Comparison of ENCODE assay signal across 10 cellular contexts in genomic region chr1:51214615-51215131, GRCh38. TPM values are rescaled to one million over a fixed set of nuclear protein-coding genes. Genes with fewer than 3 reads are reported as not detected.
DNase-seq lines count a peak whose midpoint lies in the region; FAIRE-seq and TF ChIP-seq lines count a peak whose summit lies in the region.
"Had no signal": no experiment of that assay in that cellular context is flagged by ENCODE, and none has a peak within 500 bp of the region (broad histone marks: within the 10 kb centered on the region; RNA-seq: fewer than 3 reads in every experiment).

No MANE protein-coding gene starts in this region.

- no peak overlapping the region for H3K4me3 ChIP-seq in astrocyte of the spinal cord (ENCODE audit: low read depth, low read length)

- H3K27me3 Mint-ChIP-seq in activated CD4-positive, alpha-beta T cell treated with anti-CD3 and anti-CD28 coated beads, Interleukin-2, amount 10 ng/mL, durations not matched to agents 24 days and 14 days, result no peaks in the 10 kb centered on the region

- peak; percentile 66 for DNase-seq in activated CD4-positive, alpha-beta T cell treated with anti-CD3 and anti-CD28 coated beads, Interleukin-2, amount 10 ng/mL, durations not matched to agents 24 days and 14 days
- DNase-seq in activated CD4-positive, alpha-beta T cell treated with anti-CD3 and anti-CD28 coated beads for 4 hours, result no peak
- DNase-seq in Kasumi-1 (lab: John Stamatoyannopoulos, UW) (peak; percentile 70 to 76), astrocyte of the spinal cord (ENCODE audit: low read depth, low spot score) (peak; percentile 13), RCC 7860 (ENCODE audit: low spot score) (no peak), posterior vena cava (ENCODE audit: low spot score) (no peak), superior temporal gyrus (ENCODE audit: extremely low spot score) (no peak)
- peak; percentile 30 for DNase-seq in stimulated activated CD8-positive, alpha-beta memory T cell treated with anti-CD3 and anti-CD28 coated beads, Interleukin-4, amount 100 ng/mL, for 48 hours
- DNase-seq: ACHN; NK-92 treated with Interleukin-12 subunit alpha and Interleukin-12 subunit beta, amount 100 ng/mL, for 24 hours had no signal

- FAIRE-seq in RCC 7860 (lab: Jason Lieb, UNC), result no peak

- no peaks in the 10 kb centered on the region for H3K9me3 Mint-ChIP-seq in activated CD4-positive, alpha-beta T cell treated with anti-CD3 and anti-CD28 coated beads, Interleukin-2, amount 10 ng/mL, durations not matched to agents 24 days and 14 days

- in situ Hi-C loops in astrocyte of the spinal cord (cut with HindIII; ENCODE audit: low sequenced_read_pairs), result no loop called here

- peak overlapping the region; percentile 14 for H3K27ac Mint-ChIP-seq in activated CD4-positive, alpha-beta T cell treated with anti-CD3 and anti-CD28 coated beads, Interleukin-2, amount 10 ng/mL, durations not matched to agents 24 days and 14 days

- H3K36me3 Mint-ChIP-seq in activated CD4-positive, alpha-beta T cell treated with anti-CD3 and anti-CD28 coated beads, Interleukin-2, amount 10 ng/mL, durations not matched to agents 24 days and 14 days (ENCODE audit: low read depth), result no peaks in the 10 kb centered on the region

- intact Hi-C loops in activated CD4-positive, alpha-beta T cell treated with anti-CD3 and anti-CD28 coated beads, Interleukin-2, amount 10 ng/mL, durations not matched to agents 24 days and 14 days (cut with micrococcal nuclease), result no loop called here
- intact Hi-C loops in posterior vena cava (cut with DNase I), result no loop called here

- peaks cover 17% of the 10 kb centered on the region for H3K4me1 Mint-ChIP-seq in activated CD4-positive, alpha-beta T cell treated with anti-CD3 and anti-CD28 coated beads, Interleukin-2, amount 10 ng/mL, durations not matched to agents 24 days and 14 days

- no peak for TF ChIP-seq CTCF in astrocyte of the spinal cord (IDR thresholded peaks at IDR 0.05; ENCODE audit: low read depth, low read length)

- H3K4me3 Mint-ChIP-seq in activated CD4-positive, alpha-beta T cell treated with anti-CD3 and anti-CD28 coated beads, Interleukin-2, amount 10 ng/mL, durations not matched to agents 24 days and 14 days, result peak overlapping the region; percentile 18

RNA-seq across cellular contexts. Expression of gene RNF11, which starts 21.4 kb away (rescaled TPM):
- total RNA-seq in activated CD4-positive, alpha-beta T cell treated with anti-CD3 and anti-CD28 coated beads, Interleukin-2, amount 10 ng/mL, durations not matched to agents 24 days and 14 days, result 24.6 and 33.6 TPM in 2 replicates
- 100 to 1,000 TPM; 101 to 114 TPM for total RNA-seq in posterior vena cava

Comparison
In these comparisons a context has a peak if more than half of its experiments do, and no peak if none do; other contexts are left out.
1. DNase-seq: peak in activated CD4-positive, alpha-beta T cell treated with anti-CD3 and anti-CD28 coated beads, Interleukin-2, amount 10 ng/mL, durations not matched to agents 24 days and 14 days (single experiment), Kasumi-1 (2 of 2), astrocyte of the spinal cord (single experiment) and stimulated activated CD8-positive, alpha-beta memory T cell treated with anti-CD3 and anti-CD28 coated beads, Interleukin-4, amount 100 ng/mL, for 48 hours (single experiment); none in activated CD4-positive, alpha-beta T cell treated with anti-CD3 and anti-CD28 coated beads for 4 hours (0 of 2), RCC 7860 (single experiment), posterior vena cava (single experiment) and superior temporal gyrus (single experiment).